In the genomic region with DNA sequence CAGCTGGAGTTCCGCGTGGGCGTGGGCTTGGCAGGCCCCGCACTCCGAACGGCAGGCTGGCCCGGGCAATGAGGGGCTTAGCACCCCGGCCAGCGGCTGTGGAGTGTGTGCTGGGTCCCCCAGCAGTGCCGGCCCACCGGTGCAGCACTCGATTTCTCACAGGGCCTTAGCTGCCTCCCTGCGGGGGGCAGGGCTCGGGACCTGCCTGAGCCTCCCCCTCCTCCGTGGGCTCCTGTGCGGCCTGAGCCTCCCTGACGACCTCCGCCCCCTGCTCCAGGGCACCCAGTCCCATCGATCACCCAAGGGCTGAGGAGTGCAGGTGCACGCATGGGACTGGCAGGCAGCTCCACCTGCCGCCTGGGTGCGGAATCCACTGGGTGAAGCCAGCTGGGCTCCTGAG, we compare ENCODE assay signal across 25 cellular contexts.
"Had no signal": no experiment of that assay in that cellular context is flagged by ENCODE, and none has a peak within 500 bp of the region (broad histone marks: within the 10 kb centered on the region; RNA-seq: fewer than 3 reads in every experiment).

No MANE protein-coding gene starts in this region.

- H3K4me3 Mint-ChIP-seq: dendritic cell treated with granulocyte-macrophage colony-stimulating factor and Interleukin-4, amounts not matched to agents 40 ng/mL and 50 ng/mL, for 4 days; effector memory CD8-positive, alpha-beta T cell; endodermal cell had no signal

- H3K27ac ChIP-seq: colonic mucosa, coronary artery, dorsolateral prefrontal cortex, epithelial cell of prostate, esophagus muscularis mucosa, esophagus squamous epithelium, foreskin keratinocyte, gastrocnemius medialis, gastroesophageal sphincter, heart left ventricle, heart right ventricle had no signal

- H3K9me3 ChIP-seq: colonic mucosa, esophagus muscularis mucosa, gastrocnemius medialis, gastroesophageal sphincter, heart left ventricle, heart right ventricle had no signal

- ATAC-seq: effector memory CD8-positive, alpha-beta T cell; esophagus mucosa; foreskin keratinocyte; gastrocnemius medialis; gastroesophageal sphincter; heart left ventricle; heart right ventricle had no signal

- DNase-seq: colonic mucosa; cortex of kidney; dermis blood vessel endothelial cell; dorsolateral prefrontal cortex; effector CD4-positive, alpha-beta T cell; effector CD8-positive, alpha-beta T cell; effector memory CD4-positive, alpha-beta T cell; effector memory CD8-positive, alpha-beta T cell; endodermal cell; erythroblast; esophagus squamous epithelium; foreskin fibroblast; foreskin keratinocyte; foreskin melanocyte; gastrocnemius medialis; glutamatergic neuron; head of caudate nucleus; heart right ventricle had no signal

- H3K27ac Mint-ChIP-seq: dendritic cell treated with granulocyte-macrophage colony-stimulating factor and Interleukin-4, amounts not matched to agents 40 ng/mL and 50 ng/mL, for 4 days; effector memory CD8-positive, alpha-beta T cell; endodermal cell had no signal

- H3K36me3 ChIP-seq: colonic mucosa, esophagus muscularis mucosa, esophagus squamous epithelium, gastrocnemius medialis, gastroesophageal sphincter, heart left ventricle, heart right ventricle had no signal

- H3K27me3 Mint-ChIP-seq: dendritic cell treated with granulocyte-macrophage colony-stimulating factor and Interleukin-4, amounts not matched to agents 40 ng/mL and 50 ng/mL, for 4 days; effector memory CD8-positive, alpha-beta T cell had no signal

- H3K27me3 ChIP-seq: colonic mucosa, dorsolateral prefrontal cortex, esophagus muscularis mucosa, esophagus squamous epithelium, foreskin keratinocyte, gastrocnemius medialis, gastroesophageal sphincter, heart left ventricle, heart right ventricle had no signal

- H3K4me3 ChIP-seq: colonic mucosa, coronary artery, dorsolateral prefrontal cortex, esophagus muscularis mucosa, esophagus squamous epithelium, gastrocnemius medialis, gastroesophageal sphincter, heart left ventricle, heart right ventricle had no signal

- H3K4me1 ChIP-seq: colonic mucosa, foreskin keratinocyte had no signal

- H3K4me1 Mint-ChIP-seq: endodermal cell had no signal
